In genomic region chr12:6700646-6701051, GRCh38 we compare ENCODE assay signal across 9 cellular contexts. TPM values are rescaled to one million over a fixed set of nuclear protein-coding genes. Genes with fewer than 3 reads are reported as not detected.
DNase-seq lines count a peak whose midpoint lies in the region; ATAC-seq and TF ChIP-seq lines count a peak whose summit lies in the region.
"Had no signal": no experiment of that assay in that cellular context is flagged by ENCODE, and none has a peak within 500 bp of the region (broad histone marks: within the 10 kb centered on the region; RNA-seq: fewer than 3 reads in every experiment).

Gene PIANP (minus strand): TSS chr12:6700815. CDS start chr12:6698061, 2,754 bp downstream.

- H4K20me1 ChIP-seq in MM.1S (ENCODE audit: insufficient read depth, low read length), result no peaks in the 10 kb centered on the region

- no peaks in the 10 kb centered on the region for H3K36me3 ChIP-seq in MM.1S (replicated peaks; ENCODE audit: insufficient read depth, low read length)
- no peaks in the 10 kb centered on the region for H3K36me3 ChIP-seq in esophagus muscularis mucosa
- H3K36me3 ChIP-seq in uterus, result no peaks in the 10 kb centered on the region

- peak within 1 kb of the TSS; percentile 60; the same call in 1 of the 2 replicates for H3K4me2 ChIP-seq in MM.1S (ENCODE audit: low read depth, low read length)

- H2AFZ ChIP-seq in MM.1S (ENCODE audit: low read length), result 0 out of 2 replicates have a peak within 1 kb of the TSS, but pooled peaks have one; percentile 31

- no peaks in the 10 kb centered on the region for H3K79me2 ChIP-seq in MM.1S (ENCODE audit: low read length)

- peaks cover 3 to 7% of the 10 kb centered on the region in 2 donors for H3K36me3 Mint-ChIP-seq in activated T-cell treated with anti-CD3 and anti-CD28 coated beads, Interleukin-2, amount 50 U/mL, for 72 hours (ENCODE audit: insufficient read depth in 2 of 2)
- H3K36me3 Mint-ChIP-seq in neural crest cell (ENCODE audit: low read depth), result no peaks in the 10 kb centered on the region

- H3K9ac ChIP-seq in MM.1S (ENCODE audit: low read length), result no peak within 1 kb of the TSS

- no peak for TF ChIP-seq EP300 in esophagus muscularis mucosa (IDR thresholded peaks at IDR 0.05)

- TF ChIP-seq POLR2A in esophagus muscularis mucosa (IDR thresholded peaks at IDR 0.05; ENCODE audit: low read depth) (no peak), uterus (IDR thresholded peaks at IDR 0.05) (no peak)

- WGBS in esophagus muscularis mucosa, result 0% methylated on average over 1 of the region's 43 CpGs

- H3K4me3 ChIP-seq in MM.1S (ENCODE audit: low read length) (peak within 1 kb of the TSS; percentile 26; the same call in 1 of the 2 replicates), esophagus muscularis mucosa (peak within 1 kb of the TSS; percentile 52 to 78 (median 56)), uterus (peak within 1 kb of the TSS; percentile 27 to 65)

- H3K9me3 ChIP-seq in MM.1S (replicated peaks; ENCODE audit: insufficient read depth, low read length) (no peaks in the 10 kb centered on the region), esophagus muscularis mucosa (no peaks in the 10 kb centered on the region), uterus (no peaks in the 10 kb centered on the region)

- H3K9me2 ChIP-seq in MM.1S (replicated peaks; ENCODE audit: insufficient read depth, low read length), result no peaks in the 10 kb centered on the region

- peak; percentile 78 to 82 for ATAC-seq in activated T-cell treated with anti-CD3 and anti-CD28 coated beads, Interleukin-2, amount 50 U/mL, for 72 hours (replicated peaks in 1 of 2)

- H3K4me1 ChIP-seq in MM.1S (ENCODE audit: low read length) (no peaks in the 10 kb centered on the region), esophagus muscularis mucosa (peaks cover 13 to 21% (median 18%) of the 10 kb centered on the region in 4 donors), uterus (no peaks in the 10 kb centered on the region)

- peaks cover 32% of the 10 kb centered on the region for H3K4me1 Mint-ChIP-seq in activated T-cell treated with anti-CD3 and anti-CD28 coated beads, Interleukin-2, amount 50 U/mL, for 72 hours (ENCODE audit: low read depth)
- H3K4me1 Mint-ChIP-seq in neural crest cell, result peaks cover 24% of the 10 kb centered on the region

- no peaks in the 10 kb centered on the region for H3K9me3 Mint-ChIP-seq in activated T-cell treated with anti-CD3 and anti-CD28 coated beads, Interleukin-2, amount 50 U/mL, for 72 hours
- no peaks in the 10 kb centered on the region for H3K9me3 Mint-ChIP-seq in neural crest cell

- no peaks in the 10 kb centered on the region for H3F3A ChIP-seq in MM.1S (ENCODE audit: insufficient read depth, low read length)

- H3K27ac Mint-ChIP-seq in activated T-cell treated with anti-CD3 and anti-CD28 coated beads, Interleukin-2, amount 50 U/mL, for 72 hours, result peak within 1 kb of the TSS; percentile 13
- no peak within 1 kb of the TSS for H3K27ac Mint-ChIP-seq in neural crest cell (ENCODE audit: unreplicated experiment)

- intact Hi-C loops in esophagus muscularis mucosa (cut with DNase I) (no loop called here), uterus (cut with DNase I; ENCODE audit: low total_unique reads) (no loop called here)

- H3K27me3 ChIP-seq in MM.1S (replicated peaks; ENCODE audit: insufficient read depth, low read length), result peaks cover 92% of the 10 kb centered on the region
- H3K27me3 ChIP-seq in esophagus muscularis mucosa, result peaks cover 4 to 99% (median 46%) of the 10 kb centered on the region in 4 donors
- H3K27me3 ChIP-seq in uterus, result peaks cover 0 to 5% of the 10 kb centered on the region in 2 donors

- no peak for TF ChIP-seq CTCF in MM.1S (IDR thresholded peaks at IDR 0.05; ENCODE audit: low read length)
- TF ChIP-seq CTCF in esophagus muscularis mucosa (IDR thresholded peaks at IDR 0.05), result no peak
- TF ChIP-seq CTCF in neural crest cell (conservative IDR thresholded peaks at IDR 0.05), result no peak
- TF ChIP-seq CTCF in uterus (IDR thresholded peaks at IDR 0.05), result no peak

- H3K27me3 Mint-ChIP-seq in activated T-cell treated with anti-CD3 and anti-CD28 coated beads, Interleukin-2, amount 50 U/mL, for 72 hours (ENCODE audit: low read depth), result peaks cover 71% of the 10 kb centered on the region
- peaks cover 71% of the 10 kb centered on the region for H3K27me3 Mint-ChIP-seq in neural crest cell (ENCODE audit: low read depth)

- peak within 1 kb of the TSS; percentile 82 to 84 for H3K4me3 Mint-ChIP-seq in activated T-cell treated with anti-CD3 and anti-CD28 coated beads, Interleukin-2, amount 50 U/mL, for 72 hours
- peak within 1 kb of the TSS; percentile 86 for H3K4me3 Mint-ChIP-seq in neural crest cell

- H3K27ac ChIP-seq in MM.1S (ENCODE audit: low read length), result no peak within 1 kb of the TSS
- H3K27ac ChIP-seq in esophagus muscularis mucosa (replicated peaks in 1 of 4), result peak within 1 kb of the TSS in 1 of 4 donors; percentile 20
- peak within 1 kb of the TSS; percentile 23 to 67 for H3K27ac ChIP-seq in uterus
- H3K27ac ChIP-seq: epithelial cell of prostate had no signal

- DNase-seq in Ammon's horn (ENCODE audit: low spot score) (peak; percentile 52), MM.1S (no peak), esophagus muscularis mucosa (ENCODE audit: extremely low spot score) (no peak), neural crest cell (ENCODE audit: low read depth, low spot score) (peak; percentile 44), uterus (peak; percentile 42 to 53), HT-29 (ENCODE audit: low spot score) (no peak), NCI-H187 (lab: John Stamatoyannopoulos, UW) (no peak)
- peak; percentile 62 to 65 for DNase-seq in activated T-cell treated with anti-CD3 and anti-CD28 coated beads, Interleukin-2, amount 50 U/mL, for 72 hours

RNA-seq across cellular contexts. Expression of gene PIANP, which starts in this region (rescaled TPM):
- under 1 TPM; 0.58 to 0.76 TPM for total RNA-seq in activated T-cell treated with anti-CD3 and anti-CD28 coated beads, Interleukin-2, amount 50 U/mL, for 72 hours
- total RNA-seq in esophagus muscularis mucosa (1 to 10 TPM in 1 of 4 donors, under 1 TPM in 3; 0.42 to 1.8 (median 0.60) TPM), neural crest cell (8.6 and 8.7 TPM in 2 replicates), uterus (10 to 100 TPM in 1 of 4 donors, 1 to 10 TPM in 1, under 1 TPM in 1, not detected in 1; 0.55 to 11.5 (median 1.5) TPM)
- total RNA-seq in HT-29 (2014; rRNA removed; shearing (Covaris generic)), result not detected in 2 replicates

Comparison
In these comparisons a context has a peak if more than half of its experiments do, and no peak if none do; other contexts are left out.
1. Peak in DNase-seq and ATAC-seq in activated T-cell treated with anti-CD3 and anti-CD28 coated beads, Interleukin-2, amount 50 U/mL, for 72 hours; RNA of the gene not detected or under 1 TPM.
2. DNase-seq: peak in Ammon's horn (single experiment), neural crest cell (single experiment) and uterus (2 of 2); none in MM.1S (single experiment), esophagus muscularis mucosa (single experiment), HT-29 (single experiment) and NCI-H187 (0 of 2).
3. Peak in every context shown above with its lines, with median percentiles within 50 percentile points of each other: H3K4me3 ChIP-seq.